ENCODE assay signal across 26 cellular contexts in genomic region chr11:17651681-17652080, GRCh38.
"Had no signal": no experiment of that assay in that cellular context is flagged by ENCODE, and none has a peak within 500 bp of the region (broad histone marks: within the 10 kb centered on the region; RNA-seq: fewer than 3 reads in every experiment).

No MANE protein-coding gene starts in this region.

- H3K4me3 ChIP-seq: adrenal gland, ascending aorta, lung, pancreas, psoas muscle, right atrium auricular region, upper lobe of left lung had no signal

- DNase-seq: activated CD4-positive, alpha-beta T cell treated with anti-CD3 and anti-CD28 coated beads for 1 hour; activated CD8-positive, alpha-beta memory T cell treated with anti-CD3 and anti-CD28 coated beads, Interleukin-2, amount 50 U/mL, for 48 hours; activated naive CD4-positive, alpha-beta T cell; activated T-cell treated with anti-CD3 and anti-CD28 coated beads, Interleukin-2, amount 50 U/mL, for 4 hours; brain microvascular endothelial cell; caudate nucleus; effector memory CD4-positive, alpha-beta T cell; foreskin melanocyte; immature natural killer cell; pancreas; psoas muscle; stimulated activated CD4-positive, alpha-beta T cell treated with anti-CD3 and anti-CD28 coated beads, Interleukin-12 subunit alpha, Interleukin-12 subunit beta, amount 100 ng/mL, for 4 hours; stimulated activated CD4-positive, alpha-beta T cell treated with anti-CD3 and anti-CD28 coated beads, Interleukin-4, amount 100 ng/mL, for 4 hours; stimulated activated naive CD8-positive, alpha-beta T cell treated with anti-CD3 and anti-CD28 coated beads, Interleukin-15, Interleukin-2, amounts not matched to agents 100 U/mL and 50 U/mL, for 24 hours; upper lobe of left lung had no signal

- H3K36me3 Mint-ChIP-seq: activated naive CD8-positive, alpha-beta T cell; immature natural killer cell had no signal

- H3K4me1 ChIP-seq: adrenal gland, ascending aorta, pancreas, psoas muscle, right atrium auricular region, upper lobe of left lung had no signal

- H3K27ac Mint-ChIP-seq: activated naive CD8-positive, alpha-beta T cell; activated T-helper 2 cell treated with anti-CD3 and anti-CD28 coated beads, Interferon-gamma antibody, Interleukin-2, Interleukin-4, amounts not matched to agents 10 μg/mL and 5 μg/mL and 100 μg/mL, durations not matched to agents 14 hours and 24 hours and 36 hours; dendritic cell treated with granulocyte-macrophage colony-stimulating factor and Interleukin-4, amounts not matched to agents 40 ng/mL and 50 ng/mL, for 4 days; immature natural killer cell; natural killer cell treated with Interleukin-12 subunit alpha and Interleukin-12 subunit beta and Interleukin-15 and Interleukin-18, amount 100 ng/mL, for 72 hours had no signal

- H3K4me1 Mint-ChIP-seq: immature natural killer cell had no signal

- H3K27me3 ChIP-seq: ascending aorta, brain microvascular endothelial cell, pancreas, right atrium auricular region, upper lobe of left lung had no signal

- H3K4me3 Mint-ChIP-seq: activated naive CD8-positive, alpha-beta T cell; activated T-cell treated with anti-CD3 and anti-CD28 coated beads, Interleukin-2, amount 50 U/mL, for 4 hours; dendritic cell treated with granulocyte-macrophage colony-stimulating factor and Interleukin-4, amounts not matched to agents 40 ng/mL and 50 ng/mL, for 4 days; immature natural killer cell; natural killer cell treated with Interleukin-12 subunit alpha and Interleukin-12 subunit beta and Interleukin-15 and Interleukin-18, amount 100 ng/mL, for 72 hours had no signal

- ATAC-seq: activated T-cell treated with anti-CD3 and anti-CD28 coated beads, Interleukin-2, amount 50 U/mL, for 4 hours; esophagus mucosa; left lobe of liver; pancreas; stimulated activated naive CD8-positive, alpha-beta T cell treated with anti-CD3 and anti-CD28 coated beads, Interleukin-15, Interleukin-2, amounts not matched to agents 100 U/mL and 50 U/mL, for 24 hours had no signal

- H3K36me3 ChIP-seq: adrenal gland, ascending aorta, brain microvascular endothelial cell, neutrophil, pancreas, right atrium auricular region, upper lobe of left lung had no signal

- H3K9me3 ChIP-seq: adrenal gland, neutrophil, pancreas had no signal

- H3K27ac ChIP-seq: adrenal gland, ascending aorta, brain microvascular endothelial cell, neutrophil, pancreas, psoas muscle, right atrium auricular region, upper lobe of left lung had no signal
